Comparison of ENCODE assay signal across 22 cellular contexts in the genomic region with DNA sequence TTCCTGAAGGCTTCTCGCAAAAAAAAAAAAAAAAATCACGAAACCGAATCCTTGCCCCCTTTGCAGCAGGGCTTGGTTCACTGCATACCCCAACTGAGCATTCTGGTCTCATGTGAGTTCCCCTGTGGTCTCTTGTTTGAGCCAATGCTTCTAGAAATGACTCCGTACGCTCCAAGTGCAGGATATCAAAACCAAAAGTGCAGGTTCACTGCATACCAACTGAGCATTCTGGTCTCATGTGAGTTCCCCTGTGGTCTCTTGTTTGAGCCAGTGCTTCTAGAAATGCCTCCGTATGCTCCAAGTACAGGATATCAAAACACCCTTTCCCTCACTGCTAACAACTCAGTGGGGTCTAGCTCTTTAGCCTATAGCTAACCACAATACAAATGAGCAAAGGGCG.
DNase-seq lines count a peak whose midpoint lies in the region; ATAC-seq and TF ChIP-seq lines count a peak whose summit lies in the region.
"Had no signal": no experiment of that assay in that cellular context is flagged by ENCODE, and none has a peak within 500 bp of the region (broad histone marks: within the 10 kb centered on the region; RNA-seq: fewer than 3 reads in every experiment).

No MANE protein-coding gene starts in this region.

- no peaks in the 10 kb centered on the region for H3F3A ChIP-seq in PC-3 (ENCODE audit: low read length, unreplicated experiment)

- no peaks in the 10 kb centered on the region for H3K36me3 Mint-ChIP-seq in stimulated activated memory B cell treated with anti-CD40 and anti-IgM and Interleukin-4, amounts not matched to agents 10 μg/mL and 1 μg/mL and 100 μg/mL, for 72 hours
- H3K36me3 Mint-ChIP-seq: activated naive CD4-positive, alpha-beta T cell treated with anti-CD3 and anti-CD28 coated beads, Interleukin-2, amount 50 U/mL, for 24 hours; CD4-positive, CD25-positive, alpha-beta regulatory T cell; T-cell had no signal

- no peak overlapping the region for H3K4me2 ChIP-seq in PC-3 (ENCODE audit: low read length)

- no TSS peak for BruUV-seq in PC-3 (replicated peaks; lab: Mats Ljungman, UMichigan)

- H4K20me1 ChIP-seq in PC-3 (ENCODE audit: low read length) = no peaks in the 10 kb centered on the region

- no peak for TF ChIP-seq CTCF in PC-3 (conservative IDR thresholded peaks at IDR 0.05; ENCODE audit: low read depth, low read length)

- H3K4me3 ChIP-seq in PC-3 (ENCODE audit: low read length) = no peak overlapping the region
- H3K4me3 ChIP-seq: MG63, sigmoid colon had no signal

- no peak overlapping the region for H3K9ac ChIP-seq in PC-3 (ENCODE audit: low read length)

- CTCF ChIA-PET in PC-3 (lab: Charles Lee) = no interaction called here

- H3K27me3 ChIP-seq in PC-3 (ENCODE audit: low read length) = no peaks in the 10 kb centered on the region
- H3K27me3 ChIP-seq: MG63 had no signal

- H3K79me2 ChIP-seq in PC-3 (ENCODE audit: low read length) = no peaks in the 10 kb centered on the region

- H3K27ac Mint-ChIP-seq in stimulated activated memory B cell treated with anti-CD40 and anti-IgM and Interleukin-4, amounts not matched to agents 10 μg/mL and 1 μg/mL and 100 μg/mL, for 72 hours = no peak overlapping the region
- H3K27ac Mint-ChIP-seq: activated naive CD4-positive, alpha-beta T cell treated with anti-CD3 and anti-CD28 coated beads, Interleukin-2, amount 50 U/mL, for 24 hours; CD4-positive, CD25-positive, alpha-beta regulatory T cell; T-cell had no signal

- no peaks in the 10 kb centered on the region for H3K9me3 Mint-ChIP-seq in stimulated activated memory B cell treated with anti-CD40 and anti-IgM and Interleukin-4, amounts not matched to agents 10 μg/mL and 1 μg/mL and 100 μg/mL, for 72 hours
- H3K9me3 Mint-ChIP-seq: activated naive CD4-positive, alpha-beta T cell treated with anti-CD3 and anti-CD28 coated beads, Interleukin-2, amount 50 U/mL, for 24 hours had no signal

- H2AFZ ChIP-seq in PC-3 (ENCODE audit: low read length) = no peak overlapping the region

- no peak overlapping the region for H3K27ac ChIP-seq in PC-3 (ENCODE audit: low read length)
- H3K27ac ChIP-seq: sigmoid colon had no signal

- H3K9me2 ChIP-seq in PC-3 (replicated peaks; ENCODE audit: low read length) = no peaks in the 10 kb centered on the region

- peaks cover 16% of the 10 kb centered on the region for H3K27me3 Mint-ChIP-seq in stimulated activated memory B cell treated with anti-CD40 and anti-IgM and Interleukin-4, amounts not matched to agents 10 μg/mL and 1 μg/mL and 100 μg/mL, for 72 hours
- H3K27me3 Mint-ChIP-seq: activated naive CD4-positive, alpha-beta T cell treated with anti-CD3 and anti-CD28 coated beads, Interleukin-2, amount 50 U/mL, for 24 hours; CD4-positive, CD25-positive, alpha-beta regulatory T cell had no signal

- intact Hi-C loops in PC-3 (cut with micrococcal nuclease) = no loop called here

- no peaks in the 10 kb centered on the region for H3K4me1 ChIP-seq in PC-3 (ENCODE audit: insufficient read depth, low read length)
- H3K4me1 ChIP-seq: sigmoid colon had no signal

- POLR2A ChIA-PET in PC-3 (lab: Charles Lee; ENCODE audit: unreplicated experiment) = no interaction called here

- H3K36me3 ChIP-seq in PC-3 (ENCODE audit: low read depth, low read length) = no peaks in the 10 kb centered on the region
- H3K36me3 ChIP-seq: MG63, sigmoid colon had no signal

- no peaks in the 10 kb centered on the region for H3K9me3 ChIP-seq in PC-3 (ENCODE audit: low read length)
- H3K9me3 ChIP-seq: MG63, sigmoid colon had no signal

- DNase-seq in PC-3 = no peak
- DNase-seq in NOMO-1 (lab: John Stamatoyannopoulos, UW; ENCODE audit: unreplicated experiment in 2 of 2) = no peak
- DNase-seq: CD4-positive, CD25-positive, alpha-beta regulatory T cell; cerebellar nuclear complex; DMS 273 treated with DMSO at 0.1 percent for 48 hours; effector CD4-positive, alpha-beta T cell; foreskin melanocyte; GDM1; H7; mammary epithelial cell; MG63; NCI-H1436; NCI-H526 treated with DMSO at 0.1 percent for 48 hours; SIG-M5; sigmoid colon; T-cell had no signal

- peaks cover 4% of the 10 kb centered on the region for H3K4me1 Mint-ChIP-seq in stimulated activated memory B cell treated with anti-CD40 and anti-IgM and Interleukin-4, amounts not matched to agents 10 μg/mL and 1 μg/mL and 100 μg/mL, for 72 hours
- H3K4me1 Mint-ChIP-seq: activated naive CD4-positive, alpha-beta T cell treated with anti-CD3 and anti-CD28 coated beads, Interleukin-2, amount 50 U/mL, for 24 hours; CD4-positive, CD25-positive, alpha-beta regulatory T cell; T-cell had no signal

- ATAC-seq in GM18520 (IDR thresholded peaks at IDR 0.05; ENCODE audit: unreplicated experiment) (peak; percentile 67), HG02642 (IDR thresholded peaks at IDR 0.05; ENCODE audit: poor library complexity, unreplicated experiment) (peak; percentile 48), HG03571 (IDR thresholded peaks at IDR 0.05; ENCODE audit: unreplicated experiment) (peak; percentile 74), PC-3 (no peak), HG02840 (IDR thresholded peaks at IDR 0.05; ENCODE audit: low FRiP score, unreplicated experiment) (no peak)
- peak; percentile 36 for ATAC-seq in stimulated activated memory B cell treated with anti-CD40 and anti-IgM and Interleukin-4, amounts not matched to agents 10 μg/mL and 1 μg/mL and 100 μg/mL, for 72 hours
- ATAC-seq: T-cell had no signal

- H3K4me3 Mint-ChIP-seq in stimulated activated memory B cell treated with anti-CD40 and anti-IgM and Interleukin-4, amounts not matched to agents 10 μg/mL and 1 μg/mL and 100 μg/mL, for 72 hours = no peak overlapping the region
- H3K4me3 Mint-ChIP-seq: activated naive CD4-positive, alpha-beta T cell treated with anti-CD3 and anti-CD28 coated beads, Interleukin-2, amount 50 U/mL, for 24 hours; CD4-positive, CD25-positive, alpha-beta regulatory T cell; T-cell had no signal

Comparison
In these comparisons a context has a peak if more than half of its experiments do, and no peak if none do; other contexts are left out.
1. ATAC-seq: peak in GM18520 (single experiment), HG02642 (single experiment), HG03571 (single experiment) and stimulated activated memory B cell treated with anti-CD40 and anti-IgM and Interleukin-4, amounts not matched to agents 10 μg/mL and 1 μg/mL and 100 μg/mL, for 72 hours (single experiment); none in PC-3 (single experiment) and HG02840 (single experiment).